In genomic region chr19:6660930-6661329, GRCh38 we compare ENCODE assay signal across 18 cellular contexts. TPM values are rescaled to one million over a fixed set of nuclear protein-coding genes. Genes with fewer than 3 reads are reported as not detected.
DNase-seq lines count a peak whose midpoint lies in the region; ATAC-seq, FAIRE-seq and TF ChIP-seq lines count a peak whose summit lies in the region.
"Had no signal": no experiment of that assay in that cellular context is flagged by ENCODE, and none has a peak within 500 bp of the region (broad histone marks: within the 10 kb centered on the region; RNA-seq: fewer than 3 reads in every experiment).

No MANE protein-coding gene starts in this region.

- no peaks in the 10 kb centered on the region for H3K9me2 ChIP-seq in GM23338 (ENCODE audit: insufficient read depth)

- H3K27me3 ChIP-seq in CD8-positive, alpha-beta T cell (ENCODE audit: insufficient read depth, low read length): no peaks in the 10 kb centered on the region
- H3K27me3 ChIP-seq in GM23338 (ENCODE audit: insufficient read depth) (no peaks in the 10 kb centered on the region), GM12878 (replicated peaks in 1 of 2; ENCODE audit: control insufficient read depth in 2 of 2, insufficient read depth in 2 of 2, low read length in 1 of 2) (no peaks in the 10 kb centered on the region), neural progenitor cell (no peaks in the 10 kb centered on the region)

- no peak overlapping the region for H3K4me3 Mint-ChIP-seq in CD8-positive, alpha-beta T cell
- H3K4me3 Mint-ChIP-seq in GM23338 (no peak overlapping the region), neural progenitor cell (no peak overlapping the region)
- H3K4me3 Mint-ChIP-seq: nephron had no signal

- no peak for TF ChIP-seq RAD21 in GM12878 (IDR thresholded peaks at IDR 0.05; ENCODE audit: insufficient read depth, low read depth, low read length)

- H3K9me3 Mint-ChIP-seq in CD8-positive, alpha-beta T cell: no peaks in the 10 kb centered on the region
- H3K9me3 Mint-ChIP-seq in GM23338 (peaks cover 38% of the 10 kb centered on the region), neural progenitor cell (no peaks in the 10 kb centered on the region)
- H3K9me3 Mint-ChIP-seq: nephron had no signal

- H3K36me3 Mint-ChIP-seq in CD8-positive, alpha-beta T cell: peaks cover 3% of the 10 kb centered on the region
- peaks cover 47% of the 10 kb centered on the region for H3K36me3 Mint-ChIP-seq in GM23338 (ENCODE audit: low read depth)
- no peaks in the 10 kb centered on the region for H3K36me3 Mint-ChIP-seq in neural progenitor cell

- H3K9me3 ChIP-seq in CD8-positive, alpha-beta T cell (ENCODE audit: low read length): no peaks in the 10 kb centered on the region
- H3K9me3 ChIP-seq in GM12878 (replicated peaks; ENCODE audit: control insufficient read depth, insufficient read depth, low read length): no peaks in the 10 kb centered on the region; the same call in 2 of the 3 replicates
- H3K9me3 ChIP-seq in neural progenitor cell (ENCODE audit: low read depth): no peaks in the 10 kb centered on the region
- H3K9me3 ChIP-seq: BLaER1 treated with 17β-estradiol and CSF1 and Interleukin-3, amounts not matched to agents 10 nM and 100 nM; suprapubic skin had no signal

- H4K20me1 ChIP-seq in GM23338 (replicated peaks; ENCODE audit: insufficient read depth) (no peaks in the 10 kb centered on the region), GM12878 (ENCODE audit: control insufficient read depth, insufficient read depth) (no peaks in the 10 kb centered on the region), neural progenitor cell (ENCODE audit: low read depth) (no peaks in the 10 kb centered on the region)
- H4K20me1 ChIP-seq: BLaER1 treated with 17β-estradiol and CSF1 and Interleukin-3, amounts not matched to agents 10 nM and 100 nM had no signal

- RAD21 ChIA-PET in GM12878 (lab: Charles Lee; ENCODE audit: unreplicated experiment): interaction anchor here (1.2 to 2.5 kb wide), 7 partner anchors 8 to 143 kb away, joined by 3 to 15 read pairs (median 9); partner anchors contain the start of gene TNFSF14

- no peak overlapping the region for H3K4me2 ChIP-seq in GM23338
- peak overlapping the region; percentile 75; the same call in 1 of the 2 replicates for H3K4me2 ChIP-seq in GM12878 (ENCODE audit: control insufficient read depth, insufficient read depth)
- H3K4me2 ChIP-seq in neural progenitor cell: no peak overlapping the region

- H3K36me3 ChIP-seq in CD8-positive, alpha-beta T cell (ENCODE audit: insufficient read depth, low read length): peaks cover 4% of the 10 kb centered on the region
- H3K36me3 ChIP-seq in GM23338 (ENCODE audit: insufficient read depth): no peaks in the 10 kb centered on the region
- H3K36me3 ChIP-seq in GM12878 (ENCODE audit: control insufficient read depth in 2 of 2, insufficient read depth in 2 of 2, low read length in 1 of 2): peaks cover 2 to 8% of the 10 kb centered on the region in 2 experiments; a peak in 3 of 4 replicates
- no peaks in the 10 kb centered on the region for H3K36me3 ChIP-seq in neural progenitor cell
- H3K36me3 ChIP-seq: BLaER1 treated with 17β-estradiol and CSF1 and Interleukin-3, amounts not matched to agents 10 nM and 100 nM; suprapubic skin had no signal

- H3K9ac ChIP-seq in GM12878 (ENCODE audit: control insufficient read depth, insufficient read depth, low read length) (no peak overlapping the region), neural progenitor cell (no peak overlapping the region)
- H3K9ac ChIP-seq: BLaER1 treated with 17β-estradiol and CSF1 and Interleukin-3, amounts not matched to agents 10 nM and 100 nM had no signal

- no peak for DNase-seq in CD8-positive, alpha-beta T cell
- DNase-seq in GM23338 (ENCODE audit: low spot score) (peak; percentile 42), GM12878 (ENCODE audit: low read depth, low spot score) (no peak), neural progenitor cell (ENCODE audit: low spot score) (peak; percentile 25), amygdala (lab: John Stamatoyannopoulos, UW) (no peak), NCI-H2227 (lab: John Stamatoyannopoulos, UW; ENCODE audit: unreplicated experiment) (no peak)
- DNase-seq: effector CD4-positive, alpha-beta T cell; NCI-H187 treated with DMSO at 0.1 percent for 48 hours; NCI-H526 treated with DMSO at 0.1 percent for 48 hours; retina had no signal

- in situ Hi-C loops in GM12878 (cut with MboI): no loop called here

- intact Hi-C loops in CD8-positive, alpha-beta T cell (cut with DNase I, micrococcal nuclease): no loop called here
- intact Hi-C loops in GM12878 (cut with micrococcal nuclease; ENCODE audit: unreplicated experiment): no loop called here

- FAIRE-seq in GM12878 (lab: Jason Lieb, UNC): no peak
- FAIRE-seq: bronchial epithelial cell, TTC549 had no signal

- no peaks in the 10 kb centered on the region for H3K27me3 Mint-ChIP-seq in CD8-positive, alpha-beta T cell (ENCODE audit: low read depth)
- H3K27me3 Mint-ChIP-seq in GM23338 (ENCODE audit: insufficient read depth, low read depth, poor library complexity) (peaks cover 8% of the 10 kb centered on the region), neural progenitor cell (ENCODE audit: insufficient read depth, low read depth) (peaks cover 10% of the 10 kb centered on the region)

- no TSS peak for BruUV-seq in GM12878 (replicated peaks; lab: Mats Ljungman, UMichigan)

- SMC1A ChIA-PET in GM12878 (lab: Charles Lee; ENCODE audit: uncharacterized antibody, unreplicated experiment): interaction anchor here (1.3 to 2.3 kb wide), 9 partner anchors 9 to 202 kb away, joined by 5 to 14 read pairs (median 5); partner anchors contain the start of gene TNFSF14

- no peak for TF ChIP-seq POLR2A in GM12878 (IDR thresholded peaks at IDR 0.05; ENCODE audit: low read depth, low read length)

- CTCF ChIA-PET in CD8-positive, alpha-beta T cell (lab: Charles Lee): interaction anchor here (1.2 kb wide), 1 partner anchor 8 kb away, joined by 3 read pairs; no protein-coding TSS in a partner anchor
- CTCF ChIA-PET in GM12878 (lab: Yijun Ruan, JAX): interaction anchor here (1.0 to 2.4 kb wide), 6 partner anchors 9 to 145 kb away, joined by 3 to 9 read pairs (median 4); partner anchors contain the start of genes GPR108 and TNFSF14

- H3K4me1 Mint-ChIP-seq in CD8-positive, alpha-beta T cell (ENCODE audit: low read depth): peaks cover 26% of the 10 kb centered on the region
- H3K4me1 Mint-ChIP-seq in GM23338 (no peaks in the 10 kb centered on the region), neural progenitor cell (no peaks in the 10 kb centered on the region)
- H3K4me1 Mint-ChIP-seq: nephron had no signal

- H3K79me2 ChIP-seq in GM23338 (replicated peaks; ENCODE audit: insufficient read depth) (no peaks in the 10 kb centered on the region), GM12878 (ENCODE audit: control insufficient read depth, insufficient read depth, low read length) (peaks cover 2% of the 10 kb centered on the region), neural progenitor cell (ENCODE audit: low read depth) (no peaks in the 10 kb centered on the region)

- peak overlapping the region; percentile 67 for H3K27ac Mint-ChIP-seq in CD8-positive, alpha-beta T cell
- H3K27ac Mint-ChIP-seq in GM23338 (no peak overlapping the region), neural progenitor cell (no peak overlapping the region)
- H3K27ac Mint-ChIP-seq: nephron had no signal

- no peak overlapping the region for H3K4me3 ChIP-seq in CD8-positive, alpha-beta T cell (ENCODE audit: low read depth, low read length)
- H3K4me3 ChIP-seq in GM23338: no peak overlapping the region
- H3K4me3 ChIP-seq in GM12878: no peak overlapping the region
- H3K4me3 ChIP-seq in neural progenitor cell: no peak overlapping the region
- H3K4me3 ChIP-seq: BLaER1 treated with 17β-estradiol and CSF1 and Interleukin-3, amounts not matched to agents 10 nM and 100 nM; suprapubic skin had no signal

- H3K27ac ChIP-seq in CD8-positive, alpha-beta T cell (ENCODE audit: low read depth, low read length): no peak overlapping the region
- H3K27ac ChIP-seq in GM23338 (ENCODE audit: low read depth) (no peak overlapping the region), GM12878 (ENCODE audit: control insufficient read depth, insufficient read depth) (peak overlapping the region; percentile 6; the same call in 1 of the 2 replicates), neural progenitor cell (no peak overlapping the region)
- H3K27ac ChIP-seq: BLaER1 treated with 17β-estradiol and CSF1 and Interleukin-3, amounts not matched to agents 10 nM and 100 nM; suprapubic skin had no signal

- no peak for TF ChIP-seq CTCF in CD8-positive, alpha-beta T cell (IDR thresholded peaks at IDR 0.05)
- TF ChIP-seq CTCF in GM23338 (conservative IDR thresholded peaks at IDR 0.05; ENCODE audit: low read depth in 2 of 2) (peak; percentile 17 to 50; a peak in 3 of 4 replicates), GM12878 (IDR thresholded peaks at IDR 0.05 in 2 of 3, conservative IDR thresholded peaks at IDR 0.05 in 1 of 3; ENCODE audit: control insufficient read depth in 2 of 3, extremely low read depth in 1 of 3, insufficient read depth in 1 of 3, low read depth in 3 of 3, low read length in 3 of 3) (no peak), neural progenitor cell (IDR thresholded peaks at IDR 0.05) (no peak)

- peaks cover 11% of the 10 kb centered on the region for H3K4me1 ChIP-seq in CD8-positive, alpha-beta T cell (ENCODE audit: insufficient read depth, low read length)
- H3K4me1 ChIP-seq in GM23338 (ENCODE audit: insufficient read depth) (no peaks in the 10 kb centered on the region), GM12878 (ENCODE audit: control insufficient read depth, insufficient read depth, low read length) (peaks cover 26% of the 10 kb centered on the region), neural progenitor cell (no peaks in the 10 kb centered on the region)

- ATAC-seq in CD8-positive, alpha-beta T cell: no peak
- ATAC-seq in GM23338: peak; percentile 62
- no peak for ATAC-seq in GM12878
- no peak for ATAC-seq in GM19035 (IDR thresholded peaks at IDR 0.05; ENCODE audit: unreplicated experiment)

- 96% methylated on average over 20 of the region's 20 CpGs for WGBS in GM12878 (ENCODE audit: insufficient coverage, insufficient replicate concordance, low lambda C conversion rate, missing lambda C conversion rate)

- no peak for TF ChIP-seq EP300 in GM12878 (IDR thresholded peaks at IDR 0.05; ENCODE audit: borderline replicate concordance in 1 of 2, control insufficient read depth in 1 of 2, low read depth in 2 of 2, low read length in 2 of 2)

- no peaks in the 10 kb centered on the region for H3F3A ChIP-seq in GM23338 (replicated peaks; ENCODE audit: low read depth)
- H3F3A ChIP-seq in neural progenitor cell (ENCODE audit: low read depth): no peaks in the 10 kb centered on the region

- peak overlapping the region; percentile 80; the same call in 1 of the 2 replicates for H2AFZ ChIP-seq in GM23338
- no peak overlapping the region; the same call in 1 of the 2 replicates for H2AFZ ChIP-seq in GM12878 (ENCODE audit: control insufficient read depth, low read depth, low read length)
- H2AFZ ChIP-seq in neural progenitor cell (replicated peaks): peak overlapping the region; percentile 63

- POLR2A ChIA-PET in CD8-positive, alpha-beta T cell (lab: Charles Lee): interaction anchor here (1.2 kb wide), 1 partner anchor 9 kb away, joined by 5 read pairs; the partner anchor contains the start of gene TNFSF14
- POLR2A ChIA-PET in GM12878 (lab: Charles Lee): interaction anchor here (1.0 to 2.5 kb wide), 6 partner anchors 8 to 19 kb away, joined by 3 to 10 read pairs (median 6); partner anchors contain the start of gene TNFSF14

RNA-seq across cellular contexts. Expression of gene TNFSF14, which starts 9.0 kb away (rescaled TPM):
- total RNA-seq in CD8-positive, alpha-beta T cell: 1 to 10 TPM; 6.9 TPM
- total RNA-seq in GM23338 (2014; rRNA removed; shearing (Covaris generic)): not detected in 2 replicates
- not detected in 2 replicates for polyA plus RNA-seq in GM23338 (2016; fragmentation: Nextera tagmentation; extraction: Ambion mirVana)
- total RNA-seq in GM12878 (2013; cell fraction: nucleolus; rRNA removed): 24.4 and 26.2 TPM in 2 replicates
- 37.2 and 38.9 TPM in 2 replicates for total RNA-seq in GM12878 (2014; rRNA removed)
- total RNA-seq in GM12878 (2014; rRNA removed; fragmentation: Illumina TruSeq; extraction: Trizol): 30.6 and 31.4 TPM in 2 replicates
- total RNA-seq in GM12878 (2021): 36.7 and 40.5 TPM in 2 replicates
- polyA plus RNA-seq in GM12878 (2011; ENCODE audit: low read depth): 3.6 TPM
- polyA plus RNA-seq in GM12878 (2011; rRNA removed): 17.3 and 21.7 TPM in 2 replicates
- 28.3 and 34.0 TPM in 2 replicates for polyA plus RNA-seq in GM12878 (2011; cell fraction: cytosol; rRNA removed)
- 6.8 and 11.0 TPM in 2 replicates for polyA plus RNA-seq in GM12878 (2011; cell fraction: nucleus; rRNA removed)
- polyA plus RNA-seq in GM12878 (2012): 5.7 and 13.2 TPM in 2 replicates
- 34.2 and 34.7 TPM in 2 replicates for polyA plus RNA-seq in GM12878 (2014; fragmentation: Illumina TruSeq; extraction: Trizol)
- 1 to 10 TPM; 4.3 to 5.7 TPM for polyA plus RNA-seq in GM12878 (2014; fragmentation: Nextera tagmentation; extraction: Ambion mirVana)
- 26.6 and 29.4 TPM in 2 replicates for polyA plus RNA-seq in GM12878 (2014; rRNA removed)
- polyA plus RNA-seq in GM12878 (2016; fragmentation: Nextera tagmentation; extraction: Ambion mirVana): 10 to 100 TPM; 30.0 to 31.2 TPM
- polyA minus RNA-seq in GM12878 (2011; rRNA and poly(A)+ RNA removed): 32.6 and 34.0 TPM in 2 replicates
- 9.5 and 9.9 TPM in 2 replicates for polyA minus RNA-seq in GM12878 (2011; cell fraction: cytosol; rRNA and poly(A)+ RNA removed)
- polyA minus RNA-seq in GM12878 (2011; cell fraction: nucleus; rRNA and poly(A)+ RNA removed): 13.3 and 17.5 TPM in 2 replicates
- not detected in 2 replicates for total RNA-seq in neural progenitor cell (ENCODE audit: low replicate concordance)
- total RNA-seq: HT-29, M059J, suprapubic skin had no signal

RNA-seq across cellular contexts. Expression of gene C3, which starts 59.5 kb away (rescaled TPM):
- total RNA-seq in CD8-positive, alpha-beta T cell: not detected
- total RNA-seq in GM23338 (2014; rRNA removed; shearing (Covaris generic)): 4.8 and 17.7 TPM in 2 replicates
- polyA plus RNA-seq in GM23338 (2016; fragmentation: Nextera tagmentation; extraction: Ambion mirVana): 5.1 and 7.5 TPM in 2 replicates
- 3.1 and 4.3 TPM in 2 replicates for total RNA-seq in GM12878 (2013; cell fraction: nucleolus; rRNA removed)
- total RNA-seq in GM12878 (2014; rRNA removed): 0.28 and 1.6 TPM in 2 replicates
- 0.54 and 1.1 TPM in 2 replicates for total RNA-seq in GM12878 (2014; rRNA removed; fragmentation: Illumina TruSeq; extraction: Trizol)
- total RNA-seq in GM12878 (2021): 5.9 and 6.7 TPM in 2 replicates
- not detected for polyA plus RNA-seq in GM12878 (2011; ENCODE audit: low read depth)
- polyA plus RNA-seq in GM12878 (2011; rRNA removed): 1.1 and 1.9 TPM in 2 replicates
- 1.5 and 1.9 TPM in 2 replicates for polyA plus RNA-seq in GM12878 (2011; cell fraction: cytosol; rRNA removed)
- 1.9 and 2.6 TPM in 2 replicates for polyA plus RNA-seq in GM12878 (2011; cell fraction: nucleus; rRNA removed)
- 0.30 and 0.48 TPM in 2 replicates for polyA plus RNA-seq in GM12878 (2012)
- polyA plus RNA-seq in GM12878 (2014; fragmentation: Illumina TruSeq; extraction: Trizol): 0.79 and 3.0 TPM in 2 replicates
- polyA plus RNA-seq in GM12878 (2014; fragmentation: Nextera tagmentation; extraction: Ambion mirVana): 1 to 10 TPM in 1 of 2 experiments, under 1 TPM in 1; 0.64 to 2.7 TPM
- polyA plus RNA-seq in GM12878 (2014; rRNA removed): 0.95 and 2.2 TPM in 2 replicates
- under 1 TPM; 0.20 to 0.25 TPM for polyA plus RNA-seq in GM12878 (2016; fragmentation: Nextera tagmentation; extraction: Ambion mirVana)
- 2.0 and 2.3 TPM in 2 replicates for polyA minus RNA-seq in GM12878 (2011; rRNA and poly(A)+ RNA removed)
- polyA minus RNA-seq in GM12878 (2011; cell fraction: cytosol; rRNA and poly(A)+ RNA removed): 48.6 and 52.2 TPM in 2 replicates
- 4.1 and 16.8 TPM in 2 replicates for polyA minus RNA-seq in GM12878 (2011; cell fraction: nucleus; rRNA and poly(A)+ RNA removed)
- 0.25 and 1.5 TPM in 2 replicates for total RNA-seq in neural progenitor cell (ENCODE audit: low replicate concordance)

Comparison
In these comparisons a context has a peak if more than half of its experiments do, and no peak if none do; other contexts are left out.
1. DNase-seq: peak in GM23338 (single experiment) and neural progenitor cell (single experiment); none in CD8-positive, alpha-beta T cell (0 of 7), GM12878 (single experiment), amygdala (0 of 56) and NCI-H2227 (single experiment).
2. CTCF ChIP-seq: peak in GM23338 (2 of 2); none in CD8-positive, alpha-beta T cell (single experiment), GM12878 (0 of 3) and neural progenitor cell (single experiment).